ENCODE assay signal across 2 cellular contexts in the genomic region with DNA sequence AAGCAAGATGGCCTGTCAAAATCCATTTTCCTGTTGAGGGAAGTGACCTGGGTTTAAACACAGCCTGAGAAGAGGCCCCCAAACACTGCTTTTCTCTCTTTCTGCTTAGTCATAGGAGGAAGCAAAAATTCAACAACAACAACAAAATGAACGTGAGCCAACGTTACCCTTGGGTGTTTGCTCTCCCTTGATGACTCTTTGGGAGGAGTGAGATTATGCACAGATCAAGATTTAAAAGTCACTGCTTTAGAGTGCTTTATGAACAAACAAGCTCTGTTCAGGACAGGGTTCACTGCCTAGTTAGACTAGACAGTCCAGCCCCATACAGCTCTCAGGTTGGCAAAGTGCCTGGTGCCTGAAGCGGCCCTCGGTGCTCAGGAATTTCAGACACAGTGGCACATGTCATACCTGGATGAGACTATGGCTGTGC.
TF ChIP-seq lines count a peak whose summit lies in the region.

No MANE protein-coding gene starts in this region.

TF ChIP-seq in HCT116, 20 proteins besides CTCF, POLR2A, EP300 and RAD21:
- TF ChIP-seq EZH2phosphoT487 (IDR thresholded peaks at IDR 0.05; ENCODE audit: borderline replicate concordance): no peak
- no peak for TF ChIP-seq SRF (IDR thresholded peaks at IDR 0.05; ENCODE audit: low read depth)
- TF ChIP-seq SP1 (IDR thresholded peaks at IDR 0.05; ENCODE audit: low read depth): no peak
- TF ChIP-seq ZFX (IDR thresholded peaks at IDR 0.05): no peak
- TF ChIP-seq FOSL1 (IDR thresholded peaks at IDR 0.05; ENCODE audit: low read depth): no peak
- TF ChIP-seq, protein P1, sequence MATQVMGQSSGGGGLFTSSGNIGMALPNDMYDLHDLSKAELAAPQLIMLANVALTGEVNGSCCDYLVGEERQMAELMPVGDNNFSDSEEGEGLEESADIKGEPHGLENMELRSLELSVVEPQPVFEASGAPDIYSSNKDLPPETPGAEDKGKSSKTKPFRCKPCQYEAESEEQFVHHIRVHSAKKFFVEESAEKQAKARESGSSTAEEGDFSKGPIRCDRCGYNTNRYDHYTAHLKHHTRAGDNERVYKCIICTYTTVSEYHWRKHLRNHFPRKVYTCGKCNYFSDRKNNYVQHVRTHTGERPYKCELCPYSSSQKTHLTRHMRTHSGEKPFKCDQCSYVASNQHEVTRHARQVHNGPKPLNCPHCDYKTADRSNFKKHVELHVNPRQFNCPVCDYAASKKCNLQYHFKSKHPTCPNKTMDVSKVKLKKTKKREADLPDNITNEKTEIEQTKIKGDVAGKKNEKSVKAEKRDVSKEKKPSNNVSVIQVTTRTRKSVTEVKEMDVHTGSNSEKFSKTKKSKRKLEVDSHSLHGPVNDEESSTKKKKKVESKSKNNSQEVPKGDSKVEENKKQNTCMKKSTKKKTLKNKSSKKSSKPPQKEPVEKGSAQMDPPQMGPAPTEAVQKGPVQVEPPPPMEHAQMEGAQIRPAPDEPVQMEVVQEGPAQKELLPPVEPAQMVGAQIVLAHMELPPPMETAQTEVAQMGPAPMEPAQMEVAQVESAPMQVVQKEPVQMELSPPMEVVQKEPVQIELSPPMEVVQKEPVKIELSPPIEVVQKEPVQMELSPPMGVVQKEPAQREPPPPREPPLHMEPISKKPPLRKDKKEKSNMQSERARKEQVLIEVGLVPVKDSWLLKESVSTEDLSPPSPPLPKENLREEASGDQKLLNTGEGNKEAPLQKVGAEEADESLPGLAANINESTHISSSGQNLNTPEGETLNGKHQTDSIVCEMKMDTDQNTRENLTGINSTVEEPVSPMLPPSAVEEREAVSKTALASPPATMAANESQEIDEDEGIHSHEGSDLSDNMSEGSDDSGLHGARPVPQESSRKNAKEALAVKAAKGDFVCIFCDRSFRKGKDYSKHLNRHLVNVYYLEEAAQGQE (IDR thresholded peaks at IDR 0.05; ENCODE audit: low read depth): no peak
- TF ChIP-seq CBX3 (IDR thresholded peaks at IDR 0.05; ENCODE audit: low read depth): no peak
- TF ChIP-seq, protein P2, sequence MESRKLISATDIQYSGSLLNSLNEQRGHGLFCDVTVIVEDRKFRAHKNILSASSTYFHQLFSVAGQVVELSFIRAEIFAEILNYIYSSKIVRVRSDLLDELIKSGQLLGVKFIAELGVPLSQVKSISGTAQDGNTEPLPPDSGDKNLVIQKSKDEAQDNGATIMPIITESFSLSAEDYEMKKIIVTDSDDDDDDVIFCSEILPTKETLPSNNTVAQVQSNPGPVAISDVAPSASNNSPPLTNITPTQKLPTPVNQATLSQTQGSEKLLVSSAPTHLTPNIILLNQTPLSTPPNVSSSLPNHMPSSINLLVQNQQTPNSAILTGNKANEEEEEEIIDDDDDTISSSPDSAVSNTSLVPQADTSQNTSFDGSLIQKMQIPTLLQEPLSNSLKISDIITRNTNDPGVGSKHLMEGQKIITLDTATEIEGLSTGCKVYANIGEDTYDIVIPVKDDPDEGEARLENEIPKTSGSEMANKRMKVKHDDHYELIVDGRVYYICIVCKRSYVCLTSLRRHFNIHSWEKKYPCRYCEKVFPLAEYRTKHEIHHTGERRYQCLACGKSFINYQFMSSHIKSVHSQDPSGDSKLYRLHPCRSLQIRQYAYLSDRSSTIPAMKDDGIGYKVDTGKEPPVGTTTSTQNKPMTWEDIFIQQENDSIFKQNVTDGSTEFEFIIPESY (IDR thresholded peaks at IDR 0.05; ENCODE audit: extremely low read depth, insufficient replicate concordance, low read length): no peak
- TF ChIP-seq YY1 (IDR thresholded peaks at IDR 0.05; ENCODE audit: extremely low read depth, insufficient replicate concordance, low read depth, low read length): no peak
- TF ChIP-seq, protein P3, sequence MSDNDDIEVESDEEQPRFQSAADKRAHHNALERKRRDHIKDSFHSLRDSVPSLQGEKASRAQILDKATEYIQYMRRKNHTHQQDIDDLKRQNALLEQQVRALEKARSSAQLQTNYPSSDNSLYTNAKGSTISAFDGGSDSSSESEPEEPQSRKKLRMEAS (IDR thresholded peaks at IDR 0.05): no peak
- TF ChIP-seq, protein P4, sequence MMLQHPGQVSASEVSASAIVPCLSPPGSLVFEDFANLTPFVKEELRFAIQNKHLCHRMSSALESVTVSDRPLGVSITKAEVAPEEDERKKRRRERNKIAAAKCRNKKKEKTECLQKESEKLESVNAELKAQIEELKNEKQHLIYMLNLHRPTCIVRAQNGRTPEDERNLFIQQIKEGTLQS (IDR thresholded peaks at IDR 0.05): no peak
- TF ChIP-seq POLR2AphosphoS5 (IDR thresholded peaks at IDR 0.05; ENCODE audit: low read depth, low read length): no peak
- TF ChIP-seq SIN3A (IDR thresholded peaks at IDR 0.05; ENCODE audit: low read depth): no peak
- no peak for TF ChIP-seq JUND (IDR thresholded peaks at IDR 0.05)
- no peak for TF ChIP-seq EZH2 (IDR thresholded peaks at IDR 0.05)
- TF ChIP-seq CEBPB (IDR thresholded peaks at IDR 0.05; ENCODE audit: low read depth): no peak
- no peak for TF ChIP-seq ZNF274 (IDR thresholded peaks at IDR 0.05; ENCODE audit: low read depth, low read length)
- no peak for TF ChIP-seq EGR1 (IDR thresholded peaks at IDR 0.05; ENCODE audit: low read depth)
- no peak for TF ChIP-seq ELF1 (IDR thresholded peaks at IDR 0.05; ENCODE audit: borderline replicate concordance, low read depth)

TF ChIP-seq in endothelial cell of umbilical vein, 7 proteins besides CTCF, POLR2A, EP300 and RAD21:
- TF ChIP-seq EZH2 (IDR thresholded peaks at IDR 0.05; ENCODE audit: borderline replicate concordance, low read depth, low read length, severe bottlenecking): no peak
- TF ChIP-seq JUN (IDR thresholded peaks at IDR 0.05; ENCODE audit: borderline replicate concordance, insufficient read depth, insufficient read length, low read depth): peak; percentile 22
- peak; percentile 55 for TF ChIP-seq FOS (IDR thresholded peaks at IDR 0.05; ENCODE audit: borderline replicate concordance, insufficient read depth, low read length)
TF ChIP-seq in endothelial cell of umbilical vein: peak in this region for 2.
